In genomic region chr16:81657731-81658130, GRCh38 we compare ENCODE assay signal across 20 cellular contexts.
A peak's percentile ranks its signal among the peaks of the same experiment; 100 is the strongest.
DNase-seq lines count a peak whose midpoint lies in the region; FAIRE-seq and TF ChIP-seq lines count a peak whose summit lies in the region.
"Had no signal": no experiment of that assay in that cellular context is flagged by ENCODE, and none has a peak within 500 bp of the region (broad histone marks: within the 10 kb centered on the region; RNA-seq: fewer than 3 reads in every experiment).

No MANE protein-coding gene starts in this region.

- H3K9ac ChIP-seq in astrocyte (ENCODE audit: low read length), result no peak overlapping the region

- WGBS in tibial nerve, 2 donors, result 72 to 74% methylated on average over 12 of the region's 12 CpGs

- H3K9me3 Mint-ChIP-seq in activated T-cell treated with anti-CD3 and anti-CD28 coated beads, Interleukin-2, amount 50 U/mL, for 24 hours, result no peaks in the 10 kb centered on the region
- no peaks in the 10 kb centered on the region for H3K9me3 Mint-ChIP-seq in astrocyte (ENCODE audit: unreplicated experiment)
- H3K9me3 Mint-ChIP-seq: central memory CD8-positive, alpha-beta T cell; effector memory CD8-positive, alpha-beta T cell; stimulated activated naive CD8-positive, alpha-beta T cell treated with anti-CD3 and anti-CD28 coated beads, Interleukin-15, Interleukin-2, amounts not matched to agents 100 ng/mL and 50 ng/mL, for 24 hours had no signal

- H3K9me3 ChIP-seq in astrocyte (ENCODE audit: insufficient read depth, low read depth, low read length), result no peaks in the 10 kb centered on the region
- no peaks in the 10 kb centered on the region for H3K9me3 ChIP-seq in muscle layer of duodenum (ENCODE audit: control insufficient read depth in 1 of 2, low read length in 2 of 2)
- no peaks in the 10 kb centered on the region for H3K9me3 ChIP-seq in tibial nerve
- H3K9me3 ChIP-seq: esophagus squamous epithelium had no signal

- peaks cover 61% of the 10 kb centered on the region for H3K36me3 Mint-ChIP-seq in activated T-cell treated with anti-CD3 and anti-CD28 coated beads, Interleukin-2, amount 50 U/mL, for 24 hours (ENCODE audit: low read depth)
- H3K36me3 Mint-ChIP-seq in astrocyte (ENCODE audit: low read depth, unreplicated experiment), result peaks cover 24% of the 10 kb centered on the region

- H3K27me3 ChIP-seq in astrocyte (ENCODE audit: insufficient read depth, low read length) (no peaks in the 10 kb centered on the region), muscle layer of duodenum (ENCODE audit: low read depth, low read length) (no peaks in the 10 kb centered on the region), tibial nerve (no peaks in the 10 kb centered on the region)
- H3K27me3 ChIP-seq: esophagus squamous epithelium had no signal

- peak overlapping the region; percentile 5 for H3K4me2 ChIP-seq in astrocyte (ENCODE audit: low read length)

- H4K20me1 ChIP-seq in astrocyte (ENCODE audit: insufficient read depth, low read length), result peaks cover 34% of the 10 kb centered on the region

- TF ChIP-seq EP300 in tibial nerve (IDR thresholded peaks at IDR 0.05), result peak in 1 of 2 donors; percentile 52

- TF ChIP-seq CTCF in astrocyte (IDR thresholded peaks at IDR 0.05; ENCODE audit: insufficient read depth, low read depth, low read length), result no peak
- no peak for TF ChIP-seq CTCF in tibial nerve (IDR thresholded peaks at IDR 0.05)

- no peak for DNase-seq in activated T-cell treated with anti-CD3 and anti-CD28 coated beads, Interleukin-2, amount 50 U/mL, for 24 hours
- DNase-seq in activated T-cell treated with anti-CD3 and anti-CD28 coated beads for 4 hours (no peak), astrocyte (ENCODE audit: low read depth) (no peak), tibial nerve (ENCODE audit: low spot score in 2 of 2) (peak; percentile 32 to 65), DMS153 treated with DMSO at 0.1 percent for 48 hours (lab: John Stamatoyannopoulos, UW; ENCODE audit: unreplicated experiment) (no peak), foreskin melanocyte (no peak)
- DNase-seq in activated CD8-positive, alpha-beta memory T cell treated with anti-CD3 and anti-CD28 coated beads for 24 hours, result no peak
- DNase-seq: activated CD4-positive, CD25-positive, alpha-beta regulatory T cell treated with anti-CD3 and anti-CD28 coated beads, Interleukin-2, amount 50 U/mL, for 72 hours; activated gamma-delta T cell treated with Interleukin-2 at 50 U/mL for 16 hours; C1 segment of cervical spinal cord; effector memory CD8-positive, alpha-beta T cell; esophagus squamous epithelium; glutamatergic neuron; NCI-H187; NCI-H345; T1000 had no signal

- no peaks in the 10 kb centered on the region for H3K4me1 Mint-ChIP-seq in activated T-cell treated with anti-CD3 and anti-CD28 coated beads, Interleukin-2, amount 50 U/mL, for 24 hours (ENCODE audit: low read depth)
- H3K4me1 Mint-ChIP-seq in astrocyte (ENCODE audit: low read depth, unreplicated experiment), result peaks cover 2% of the 10 kb centered on the region

- no peak overlapping the region for H2AFZ ChIP-seq in astrocyte (ENCODE audit: low read depth, low read length)

- H3K36me3 ChIP-seq in astrocyte (ENCODE audit: insufficient read depth, low read length) (peaks cover 8% of the 10 kb centered on the region), muscle layer of duodenum (ENCODE audit: control insufficient read depth in 1 of 2, insufficient read depth in 2 of 2, low read length in 2 of 2) (peaks cover 21 to 33% of the 10 kb centered on the region in 2 donors), tibial nerve (peaks cover 0 to 73% (median 4%) of the 10 kb centered on the region in 3 donors)

- no peak overlapping the region for H3K4me3 Mint-ChIP-seq in activated T-cell treated with anti-CD3 and anti-CD28 coated beads, Interleukin-2, amount 50 U/mL, for 24 hours
- H3K4me3 Mint-ChIP-seq in astrocyte (ENCODE audit: unreplicated experiment), result no peak overlapping the region
- H3K4me3 Mint-ChIP-seq: central memory CD8-positive, alpha-beta T cell; effector memory CD8-positive, alpha-beta T cell; stimulated activated naive CD8-positive, alpha-beta T cell treated with anti-CD3 and anti-CD28 coated beads, Interleukin-15, Interleukin-2, amounts not matched to agents 100 ng/mL and 50 ng/mL, for 24 hours had no signal

- H3K27me3 Mint-ChIP-seq in activated T-cell treated with anti-CD3 and anti-CD28 coated beads, Interleukin-2, amount 50 U/mL, for 24 hours, result no peaks in the 10 kb centered on the region
- no peaks in the 10 kb centered on the region for H3K27me3 Mint-ChIP-seq in astrocyte (ENCODE audit: low read depth, unreplicated experiment)
- H3K27me3 Mint-ChIP-seq: central memory CD8-positive, alpha-beta T cell; effector memory CD8-positive, alpha-beta T cell; stimulated activated naive CD8-positive, alpha-beta T cell treated with anti-CD3 and anti-CD28 coated beads, Interleukin-15, Interleukin-2, amounts not matched to agents 100 ng/mL and 50 ng/mL, for 24 hours had no signal

- H3K4me3 ChIP-seq in astrocyte (ENCODE audit: insufficient read depth, low read depth, low read length), result no peak overlapping the region
- no peak overlapping the region for H3K4me3 ChIP-seq in muscle layer of duodenum (ENCODE audit: low read depth in 1 of 2, low read length in 2 of 2)
- H3K4me3 ChIP-seq in tibial nerve, result no peak overlapping the region
- H3K4me3 ChIP-seq: esophagus squamous epithelium had no signal

- peaks cover 6% of the 10 kb centered on the region for H3K79me2 ChIP-seq in astrocyte (ENCODE audit: insufficient read depth, low read length)

- H3K27ac ChIP-seq in astrocyte (ENCODE audit: low read depth, low read length) (no peak overlapping the region), muscle layer of duodenum (ENCODE audit: low read length) (peak overlapping the region; percentile 76), tibial nerve (peak overlapping the region; percentile 38 to 81 (median 56))
- H3K27ac ChIP-seq: esophagus squamous epithelium had no signal

- peak overlapping the region; percentile 3 for H3K27ac Mint-ChIP-seq in activated T-cell treated with anti-CD3 and anti-CD28 coated beads, Interleukin-2, amount 50 U/mL, for 24 hours
- H3K27ac Mint-ChIP-seq in astrocyte (ENCODE audit: unreplicated experiment), result no peak overlapping the region
- H3K27ac Mint-ChIP-seq: stimulated activated naive CD8-positive, alpha-beta T cell treated with anti-CD3 and anti-CD28 coated beads, Interleukin-15, Interleukin-2, amounts not matched to agents 100 ng/mL and 50 ng/mL, for 24 hours had no signal

- H3K4me1 ChIP-seq in astrocyte (ENCODE audit: insufficient read depth, low read length), result peaks cover 1% of the 10 kb centered on the region
- H3K4me1 ChIP-seq in muscle layer of duodenum (ENCODE audit: control insufficient read depth in 1 of 2, insufficient read depth in 2 of 2, low read length in 2 of 2), result peaks cover 0 to 11% of the 10 kb centered on the region in 2 donors
- H3K4me1 ChIP-seq in tibial nerve, result peaks cover 0 to 28% (median 0%) of the 10 kb centered on the region in 4 donors

- FAIRE-seq in astrocyte (lab: Jason Lieb, UNC), result no peak
- FAIRE-seq: A204.1 had no signal

- TF ChIP-seq POLR2A in tibial nerve (IDR thresholded peaks at IDR 0.05), result peak in 1 of 2 donors; percentile 30

Comparison
In these comparisons a context has a peak if more than half of its experiments do, and no peak if none do; other contexts are left out.
1. DNase-seq: peak in tibial nerve (2 of 2); none in activated T-cell treated with anti-CD3 and anti-CD28 coated beads, Interleukin-2, amount 50 U/mL, for 24 hours (single experiment), activated T-cell treated with anti-CD3 and anti-CD28 coated beads for 4 hours (single experiment), astrocyte (single experiment), DMS153 treated with DMSO at 0.1 percent for 48 hours (single experiment), foreskin melanocyte (single experiment) and activated CD8-positive, alpha-beta memory T cell treated with anti-CD3 and anti-CD28 coated beads for 24 hours (single experiment).